27 cellular contexts compared by ENCODE assay signal in the genomic region with DNA sequence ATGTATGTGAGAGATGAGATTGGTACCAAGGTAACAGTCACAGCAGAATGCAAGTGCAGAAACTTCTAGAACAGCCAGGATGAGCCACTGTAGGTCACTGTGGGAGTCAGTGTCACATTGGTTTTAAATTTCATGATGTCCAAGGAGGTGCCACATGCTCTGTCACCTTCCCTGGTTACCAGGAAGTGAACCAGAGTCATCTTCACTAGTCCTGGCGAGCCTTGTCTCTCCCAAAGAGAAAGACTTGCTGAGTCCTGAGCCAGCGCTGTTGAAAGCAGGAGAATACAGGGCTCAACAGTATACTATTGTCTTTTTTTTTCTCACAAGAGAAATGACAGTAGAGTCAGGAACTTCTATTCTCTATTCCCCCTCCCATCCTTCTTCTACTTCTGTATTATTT.
"Had no signal": no experiment of that assay in that cellular context is flagged by ENCODE, and none has a peak within 500 bp of the region (broad histone marks: within the 10 kb centered on the region; RNA-seq: fewer than 3 reads in every experiment).

No MANE protein-coding gene starts in this region.

- H3K27ac Mint-ChIP-seq: activated B cell treated with CpG ODN at 0.5 μM for 24 hours; activated CD4-positive, alpha-beta memory T cell treated with anti-CD3 and anti-CD28 coated beads for 36 hours; activated naive CD8-positive, alpha-beta T cell; effector memory CD8-positive, alpha-beta T cell; T-helper 17 cell had no signal

- H3K27me3 ChIP-seq: adrenal gland, ascending aorta, brain microvascular endothelial cell, dorsolateral prefrontal cortex, testis had no signal

- H3K9me3 ChIP-seq: adrenal gland, ascending aorta, ovary, testis had no signal

- H3K4me1 ChIP-seq: adrenal gland, ascending aorta, testis had no signal

- H3K4me3 ChIP-seq: adrenal gland, ascending aorta, dorsolateral prefrontal cortex, ovary, testis had no signal

- H3K36me3 Mint-ChIP-seq: activated CD4-positive, alpha-beta memory T cell treated with anti-CD3 and anti-CD28 coated beads for 36 hours; activated naive CD8-positive, alpha-beta T cell; natural killer cell had no signal

- H3K4me3 Mint-ChIP-seq: activated B cell treated with CpG ODN at 0.5 μM for 24 hours; activated CD4-positive, alpha-beta memory T cell treated with anti-CD3 and anti-CD28 coated beads for 36 hours; activated naive CD8-positive, alpha-beta T cell; central memory CD8-positive, alpha-beta T cell; effector memory CD8-positive, alpha-beta T cell; natural killer cell; T-helper 17 cell had no signal

- DNase-seq: activated B cell treated with CpG ODN at 0.5 μM for 24 hours; activated CD4-positive, alpha-beta memory T cell treated with anti-CD3 and anti-CD28 coated beads for 36 hours; activated CD4-positive, alpha-beta T cell treated with anti-CD3 and anti-CD28 coated beads for 4 hours; activated naive CD4-positive, alpha-beta T cell; adrenal gland; brain microvascular endothelial cell; dorsolateral prefrontal cortex; effector memory CD8-positive, alpha-beta T cell; head of caudate nucleus; hypothalamus; left cardiac atrium; mesendoderm; natural killer cell; ovary; Right ventricle myocardium superior; stimulated activated CD4-positive, alpha-beta T cell treated with anti-CD3 and anti-CD28 coated beads, Interleukin-4, amount 100 ng/mL, for 24 hours; SW 1271; T-helper 17 cell; testis; trophoblast cell had no signal

- FAIRE-seq: colon, endothelial cell of umbilical vein, frontal cortex had no signal

- H3K36me3 ChIP-seq: adrenal gland, ascending aorta, brain microvascular endothelial cell, ovary had no signal

- H3K27ac ChIP-seq: adrenal gland, ascending aorta, brain microvascular endothelial cell, ovary, testis had no signal

- ATAC-seq: effector memory CD8-positive, alpha-beta T cell; esophagus mucosa; left cardiac atrium; natural killer cell; T-helper 17 cell had no signal

- H3K9me3 Mint-ChIP-seq: activated B cell treated with CpG ODN at 0.5 μM for 24 hours; activated CD4-positive, alpha-beta memory T cell treated with anti-CD3 and anti-CD28 coated beads for 36 hours; central memory CD8-positive, alpha-beta T cell; effector memory CD8-positive, alpha-beta T cell; natural killer cell had no signal

- H3K4me1 Mint-ChIP-seq: activated B cell treated with CpG ODN at 0.5 μM for 24 hours; central memory CD8-positive, alpha-beta T cell had no signal

- H3K27me3 Mint-ChIP-seq: activated B cell treated with CpG ODN at 0.5 μM for 24 hours; activated CD4-positive, alpha-beta memory T cell treated with anti-CD3 and anti-CD28 coated beads for 36 hours; activated naive CD8-positive, alpha-beta T cell had no signal
